In the genomic region with DNA sequence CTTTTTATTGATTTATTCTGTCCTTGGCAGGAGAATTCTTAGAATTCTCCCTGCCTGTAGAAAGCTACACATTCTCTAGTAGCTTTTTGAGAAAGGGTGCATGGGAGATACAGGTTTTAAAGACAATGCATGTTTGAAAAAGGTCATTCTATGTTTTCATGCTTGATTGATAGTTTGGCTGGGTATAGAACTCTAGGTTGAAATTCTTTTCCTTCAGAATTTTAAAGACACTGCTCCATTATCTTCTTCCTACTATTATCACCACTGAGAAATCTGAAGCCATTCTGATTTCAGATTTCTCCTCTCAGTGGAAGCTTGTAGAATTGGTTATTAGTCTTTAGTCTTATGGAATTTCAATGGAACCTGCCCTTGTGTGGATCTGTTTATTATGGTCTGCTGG, we compare ENCODE assay signal across 28 cellular contexts. TPM values are rescaled to one million over a fixed set of nuclear protein-coding genes. Genes with fewer than 3 reads are reported as not detected.
DNase-seq lines count a peak whose midpoint lies in the region; ATAC-seq, FAIRE-seq and TF ChIP-seq lines count a peak whose summit lies in the region.
"Had no signal": no experiment of that assay in that cellular context is flagged by ENCODE, and none has a peak within 500 bp of the region (broad histone marks: within the 10 kb centered on the region; RNA-seq: fewer than 3 reads in every experiment).

No MANE protein-coding gene starts in this region.

- no peak for DNase-seq in HepG2 (ENCODE audit: low spot score)
- no peak for DNase-seq in right lobe of liver
- no peak for DNase-seq in naive thymus-derived CD8-positive, alpha-beta T cell
- DNase-seq in activated T-cell treated with anti-CD3 and anti-CD28 coated beads, Interleukin-2, amount 50 U/mL, for 4 hours: no peak
- DNase-seq in activated CD8-positive, alpha-beta memory T cell treated with anti-CD3 and anti-CD28 coated beads, Interleukin-2, amount 50 U/mL, for 48 hours: no peak
- DNase-seq in activated CD4-positive, CD25-positive, alpha-beta regulatory T cell treated with anti-CD3 and anti-CD28 coated beads, Interleukin-2, amount 50 U/mL, for 72 hours: no peak
- DNase-seq: Caco-2; CD8-positive, alpha-beta T cell; DMS 273 treated with DMSO at 0.1 percent for 48 hours; DMS79; EL; GDM1; GM23248; H7; Karpas-422; NCI-H1092; NCI-H1436; NCI-H187 treated with DMSO at 0.1 percent for 48 hours; NCI-H446 treated with DMSO at 0.1 percent for 48 hours; NCI-H526; PC-9; SJCRH30 had no signal

- CTCF ChIA-PET in HepG2 (lab: Yijun Ruan, JAX; ENCODE audit: low intra/inter-chr PET ratio, low total read pairs): no interaction called here

- H3K9me3 ChIP-seq in HepG2 (ENCODE audit: low read length): peaks cover 18% of the 10 kb centered on the region
- H3K9me3 ChIP-seq in right lobe of liver: peaks cover 0 to 11% (median 3%) of the 10 kb centered on the region in 4 donors

- H3K4me1 Mint-ChIP-seq in activated T-helper 17 cell treated with anti-CD3 and anti-CD28 coated beads, Interleukin-2, amount 50 U/mL, for 72 hours: peaks cover 27% of the 10 kb centered on the region
- H3K4me1 Mint-ChIP-seq in naive thymus-derived CD8-positive, alpha-beta T cell: peaks cover 9 to 51% (median 38%) of the 10 kb centered on the region in 4 donors
- H3K4me1 Mint-ChIP-seq in activated T-cell treated with anti-CD3 and anti-CD28 coated beads, Interleukin-2, amount 50 U/mL, for 4 hours (ENCODE audit: low read depth): peaks cover 38% of the 10 kb centered on the region

- no peak for TF ChIP-seq RAD21 in HepG2 (CRISPR knock-in tag; IDR thresholded peaks at IDR 0.05)

- H3K36me3 Mint-ChIP-seq in activated T-helper 17 cell treated with anti-CD3 and anti-CD28 coated beads, Interleukin-2, amount 50 U/mL, for 72 hours (ENCODE audit: low read depth): peaks cover 57% of the 10 kb centered on the region
- peaks cover 25 to 46% (median 35%) of the 10 kb centered on the region in 3 donors for H3K36me3 Mint-ChIP-seq in naive thymus-derived CD8-positive, alpha-beta T cell
- H3K36me3 Mint-ChIP-seq in activated T-cell treated with anti-CD3 and anti-CD28 coated beads, Interleukin-2, amount 50 U/mL, for 4 hours (ENCODE audit: insufficient read depth): peaks cover 44% of the 10 kb centered on the region

- H3K79me2 ChIP-seq in HepG2 (ENCODE audit: insufficient read depth, low read length): no peaks in the 10 kb centered on the region

- H3K4me3 Mint-ChIP-seq in activated T-helper 17 cell treated with anti-CD3 and anti-CD28 coated beads, Interleukin-2, amount 50 U/mL, for 72 hours: no peak overlapping the region
- no peak overlapping the region for H3K4me3 Mint-ChIP-seq in naive thymus-derived CD8-positive, alpha-beta T cell
- no peak overlapping the region for H3K4me3 Mint-ChIP-seq in activated T-cell treated with anti-CD3 and anti-CD28 coated beads, Interleukin-2, amount 50 U/mL, for 4 hours
- H3K4me3 Mint-ChIP-seq: CD8-positive, alpha-beta T cell had no signal

- ATAC-seq in HepG2 (no peak), right lobe of liver (no peak)
- no peak for ATAC-seq in activated T-helper 17 cell treated with anti-CD3 and anti-CD28 coated beads, Interleukin-2, amount 50 U/mL, for 72 hours (replicated peaks)
- ATAC-seq in naive thymus-derived CD8-positive, alpha-beta T cell: no peak
- no peak for ATAC-seq in activated T-cell treated with anti-CD3 and anti-CD28 coated beads, Interleukin-2, amount 50 U/mL, for 4 hours
- ATAC-seq: CD8-positive, alpha-beta T cell; GM12878; Right ventricle myocardium inferior; SK-N-SH treated with all-trans-retinoic acid at 6 μM for 48 hours had no signal

- no peak overlapping the region for H3K4me3 ChIP-seq in HepG2 (replicated peaks in 1 of 3; ENCODE audit: insufficient read depth in 1 of 3, low read depth in 2 of 3, low read length in 3 of 3)
- H3K4me3 ChIP-seq in right lobe of liver: no peak overlapping the region
- H3K4me3 ChIP-seq: GM12878, GM23248, PC-9, SJCRH30 had no signal

- POLR2A ChIA-PET in HepG2 (lab: Yijun Ruan, JAX): no interaction called here
- POLR2A ChIA-PET in naive thymus-derived CD8-positive, alpha-beta T cell (lab: Charles Lee): interaction anchor here (0.5 kb wide), 1 partner anchor 138 kb away, joined by 3 read pairs; no protein-coding TSS in a partner anchor

- H3K27me3 ChIP-seq in HepG2 (ENCODE audit: control insufficient read depth in 1 of 2, insufficient read depth in 2 of 2, low read length in 2 of 2) (no peaks in the 10 kb centered on the region), right lobe of liver (no peaks in the 10 kb centered on the region)
- H3K27me3 ChIP-seq: BLaER1 treated with 17β-estradiol and CSF1 and Interleukin-3, amounts not matched to agents 10 nM and 100 nM; SJCRH30 had no signal

- H3K4me1 ChIP-seq in HepG2 (ENCODE audit: insufficient read depth, low read length): peaks cover 10% of the 10 kb centered on the region; the same call in 1 of the 2 replicates
- peaks cover 0 to 19% (median 0%) of the 10 kb centered on the region in 4 donors for H3K4me1 ChIP-seq in right lobe of liver

- H2AFZ ChIP-seq in HepG2 (ENCODE audit: low read length): no peak overlapping the region
- H2AFZ ChIP-seq: GM23248, PC-9 had no signal

- H3K9ac ChIP-seq in HepG2 (ENCODE audit: insufficient read depth, low read depth, low read length): no peak overlapping the region
- H3K9ac ChIP-seq: BLaER1 treated with 17β-estradiol and CSF1 and Interleukin-3, amounts not matched to agents 10 nM and 100 nM; GM23248 had no signal

- TF ChIP-seq EP300 in HepG2 (IDR thresholded peaks at IDR 0.05; ENCODE audit: low read depth in 2 of 2, low read length in 2 of 2) (no peak), HepG2 (CRISPR knock-in tag; IDR thresholded peaks at IDR 0.05; ENCODE audit: borderline replicate concordance) (no peak)

- H3K27ac ChIP-seq in HepG2 (ENCODE audit: extremely low read length, insufficient read depth, low read length) (no peak overlapping the region), right lobe of liver (no peak overlapping the region)
- H3K27ac ChIP-seq: BLaER1 treated with 17β-estradiol and CSF1 and Interleukin-3, amounts not matched to agents 10 nM and 100 nM; GM23248; PC-9; SJCRH30 had no signal

- in situ Hi-C loops in HepG2 (cut with HindIII; ENCODE audit: extremely low pct_ligation_motif_present, low pct_unique_long_range_greater_than_20kb): no loop called here

- no peak for FAIRE-seq in HepG2 (lab: Jason Lieb, UNC)
- FAIRE-seq: GM12878 had no signal

- H3K36me3 ChIP-seq in HepG2 (replicated peaks in 1 of 2; ENCODE audit: control insufficient read depth in 1 of 2, insufficient read depth in 2 of 2, low read length in 2 of 2) (no peaks in the 10 kb centered on the region), right lobe of liver (peaks cover 0 to 2% (median 0%) of the 10 kb centered on the region in 4 donors)
- H3K36me3 ChIP-seq: SJCRH30 had no signal

- BruUV-seq in HepG2 (replicated peaks; lab: Mats Ljungman, UMichigan): no TSS peak

- H3K27me3 Mint-ChIP-seq in activated T-helper 17 cell treated with anti-CD3 and anti-CD28 coated beads, Interleukin-2, amount 50 U/mL, for 72 hours: no peaks in the 10 kb centered on the region
- H3K27me3 Mint-ChIP-seq in naive thymus-derived CD8-positive, alpha-beta T cell: no peaks in the 10 kb centered on the region
- no peaks in the 10 kb centered on the region for H3K27me3 Mint-ChIP-seq in activated T-cell treated with anti-CD3 and anti-CD28 coated beads, Interleukin-2, amount 50 U/mL, for 4 hours (ENCODE audit: low read depth)
- H3K27me3 Mint-ChIP-seq: IgD-negative memory B cell had no signal

- intact Hi-C loops in HepG2 (cut with micrococcal nuclease; ENCODE audit: unreplicated experiment) (no loop called here), right lobe of liver (cut with DNase I) (no loop called here)

- no peak overlapping the region for H3K4me2 ChIP-seq in HepG2 (ENCODE audit: low read depth, low read length)
- H3K4me2 ChIP-seq: BLaER1 treated with 17β-estradiol and CSF1 and Interleukin-3, amounts not matched to agents 10 nM and 100 nM; PC-9 had no signal

- peak overlapping the region; percentile 65 for H3K27ac Mint-ChIP-seq in activated T-helper 17 cell treated with anti-CD3 and anti-CD28 coated beads, Interleukin-2, amount 50 U/mL, for 72 hours
- peak overlapping the region in 6 of 10 donors; percentile 15 to 88 (median 34) for H3K27ac Mint-ChIP-seq in naive thymus-derived CD8-positive, alpha-beta T cell
- H3K27ac Mint-ChIP-seq: CD8-positive, alpha-beta T cell had no signal

- no peak for TF ChIP-seq POLR2A in HepG2 (IDR thresholded peaks at IDR 0.05; ENCODE audit: insufficient read depth in 1 of 2, low read depth in 2 of 2, low read length in 2 of 2)
- TF ChIP-seq POLR2A in right lobe of liver (IDR thresholded peaks at IDR 0.05): no peak

- no peak for TF ChIP-seq CTCF in HepG2 (CRISPR knock-in tag; IDR thresholded peaks at IDR 0.05)
- no peak for TF ChIP-seq CTCF in right lobe of liver (IDR thresholded peaks at IDR 0.05)

- peaks cover 17% of the 10 kb centered on the region for H3K9me3 Mint-ChIP-seq in activated T-helper 17 cell treated with anti-CD3 and anti-CD28 coated beads, Interleukin-2, amount 50 U/mL, for 72 hours
- H3K9me3 Mint-ChIP-seq in naive thymus-derived CD8-positive, alpha-beta T cell: peaks cover 4 to 40% (median 17%) of the 10 kb centered on the region in 9 donors
- peaks cover 18% of the 10 kb centered on the region for H3K9me3 Mint-ChIP-seq in activated T-cell treated with anti-CD3 and anti-CD28 coated beads, Interleukin-2, amount 50 U/mL, for 4 hours

- no peaks in the 10 kb centered on the region for H4K20me1 ChIP-seq in HepG2 (ENCODE audit: insufficient read depth, low read length)

RNA-seq across cellular contexts. Expression of gene ATF7IP, which starts 14.0 kb away (rescaled TPM):
- total RNA-seq in HepG2 (2016; rRNA removed; fragmentation: Illumina TruSeq; extraction: Trizol): 11.8 and 15.2 TPM in 2 replicates
- total RNA-seq in HepG2 (2016; cell fraction: cytosol; rRNA removed; fragmentation: Illumina TruSeq; extraction: Trizol; ENCODE audit: low read depth): 13.2 and 15.0 TPM in 2 replicates
- 7.3 and 14.4 TPM in 2 replicates for total RNA-seq in HepG2 (2016; cell fraction: insoluble cytoplasmic fraction; rRNA removed; fragmentation: Illumina TruSeq; extraction: Trizol)
- total RNA-seq in HepG2 (2016; cell fraction: membrane; rRNA removed; fragmentation: Illumina TruSeq; extraction: Trizol): 15.8 and 17.6 TPM in 2 replicates
- total RNA-seq in HepG2 (2016; cell fraction: nucleus; rRNA removed; fragmentation: Illumina TruSeq; extraction: Trizol): 12.9 and 14.6 TPM in 2 replicates
- polyA plus RNA-seq in HepG2 (2011; rRNA removed): 1.5 and 1.8 TPM in 2 replicates
- polyA plus RNA-seq in HepG2 (2011; cell fraction: cytosol; rRNA removed): 0.78 and 0.96 TPM in 2 replicates
- 1.6 and 1.9 TPM in 2 replicates for polyA plus RNA-seq in HepG2 (2011; cell fraction: nucleus; rRNA removed)
- polyA plus RNA-seq in HepG2 (2012): 1.4 and 4.3 TPM in 2 replicates
- 0.19 and 0.22 TPM in 2 replicates for polyA plus RNA-seq in HepG2 (2016; cell fraction: cytosol; fragmentation: Illumina TruSeq; extraction: Trizol; ENCODE audit: low read depth)
- polyA plus RNA-seq in HepG2 (2016; cell fraction: insoluble cytoplasmic fraction; fragmentation: Illumina TruSeq; extraction: Trizol; ENCODE audit: low read depth): 5.7 and 6.5 TPM in 2 replicates
- 0.56 and 0.68 TPM in 2 replicates for polyA plus RNA-seq in HepG2 (2016; cell fraction: membrane; fragmentation: Illumina TruSeq; extraction: Trizol; ENCODE audit: low read depth)
- 3.9 and 4.7 TPM in 2 replicates for polyA plus RNA-seq in HepG2 (2016; cell fraction: nucleus; fragmentation: Illumina TruSeq; extraction: Trizol; ENCODE audit: insufficient read depth, low read depth)
- 12.7 and 41.4 TPM in 2 replicates for polyA minus RNA-seq in HepG2 (2011; rRNA and poly(A)+ RNA removed; ENCODE audit: low replicate concordance)
- polyA minus RNA-seq in HepG2 (2011; cell fraction: cytosol; rRNA and poly(A)+ RNA removed): 4.7 TPM in 2 replicates
- polyA minus RNA-seq in HepG2 (2011; cell fraction: nucleus; rRNA and poly(A)+ RNA removed): 15.3 and 17.4 TPM in 2 replicates
- total RNA-seq in right lobe of liver: 10 to 100 TPM; 17.5 to 33.6 (median 27.4) TPM
- 100 to 1,000 TPM in 1 of 2 donors, 10 to 100 TPM in 1; 72.8 to 122 TPM for total RNA-seq in activated T-helper 17 cell treated with anti-CD3 and anti-CD28 coated beads, Interleukin-2, amount 50 U/mL, for 72 hours
- total RNA-seq in naive thymus-derived CD8-positive, alpha-beta T cell: 100 to 1,000 TPM; 164 to 174 TPM
- 10 to 100 TPM; 70.6 to 84.9 (median 83.1) TPM for polyA plus RNA-seq in naive thymus-derived CD8-positive, alpha-beta T cell
- total RNA-seq in activated T-cell treated with anti-CD3 and anti-CD28 coated beads, Interleukin-2, amount 50 U/mL, for 4 hours: 10 to 100 TPM; 33.5 to 54.6 (median 39.4) TPM
